Comparison of ENCODE assay signal across 16 cellular contexts in the genomic region with DNA sequence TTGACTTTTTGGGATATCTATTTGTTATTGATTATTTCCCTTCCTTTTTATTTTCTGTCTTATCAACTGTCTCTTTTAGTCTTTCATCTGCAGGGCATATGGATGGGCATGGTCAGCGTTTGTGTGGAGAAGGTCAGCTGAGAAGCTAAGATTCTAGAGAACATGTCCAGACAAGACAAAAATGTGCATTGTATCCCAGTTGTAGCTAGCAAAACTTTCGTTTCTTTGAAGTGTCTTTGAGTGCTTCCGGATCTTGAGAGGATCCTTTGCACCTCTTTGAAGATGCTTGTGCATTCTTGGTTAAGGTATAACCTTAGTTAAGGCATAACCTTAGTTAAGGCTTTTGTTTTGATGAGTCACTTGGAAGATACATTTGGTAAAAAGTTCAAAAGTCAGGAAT.
DNase-seq lines count a peak whose midpoint lies in the region; ATAC-seq and TF ChIP-seq lines count a peak whose summit lies in the region.
"Had no signal": no experiment of that assay in that cellular context is flagged by ENCODE, and none has a peak within 500 bp of the region (broad histone marks: within the 10 kb centered on the region; RNA-seq: fewer than 3 reads in every experiment).

No MANE protein-coding gene starts in this region.

- intact Hi-C loops in MCF 10A (cut with micrococcal nuclease) (no loop called here), breast epithelium (cut with DNase I; ENCODE audit: low total_unique reads) (no loop called here)

- H3K4me3 Mint-ChIP-seq in MCF 10A (ENCODE audit: unreplicated experiment): no peak overlapping the region
- no peak overlapping the region for H3K4me3 Mint-ChIP-seq in WTC11
- no peak overlapping the region for H3K4me3 Mint-ChIP-seq in activated naive CD8-positive, alpha-beta T cell treated with anti-CD3 and anti-CD28 coated beads, Interleukin-2, amount 50 U/mL, for 24 hours
- H3K4me3 Mint-ChIP-seq: CD4-positive, alpha-beta T cell had no signal

- no peaks in the 10 kb centered on the region for H3K36me3 Mint-ChIP-seq in MCF 10A (ENCODE audit: insufficient read depth, unreplicated experiment)
- peaks cover 26% of the 10 kb centered on the region for H3K36me3 Mint-ChIP-seq in WTC11
- no peaks in the 10 kb centered on the region for H3K36me3 Mint-ChIP-seq in activated naive CD8-positive, alpha-beta T cell treated with anti-CD3 and anti-CD28 coated beads, Interleukin-2, amount 50 U/mL, for 24 hours (ENCODE audit: low read depth)

- H3K9me3 ChIP-seq in breast epithelium (peaks cover 0 to 9% of the 10 kb centered on the region in 2 donors), RWPE2 (ENCODE audit: severe bottlenecking) (no peaks in the 10 kb centered on the region)
- H3K9me3 ChIP-seq: A549 had no signal

- no peaks in the 10 kb centered on the region for H3K27me3 ChIP-seq in breast epithelium
- H3K27me3 ChIP-seq in RWPE2 (ENCODE audit: insufficient read depth, poor library complexity, severe bottlenecking): no peaks in the 10 kb centered on the region
- no peaks in the 10 kb centered on the region for H3K27me3 ChIP-seq in foreskin keratinocyte

- H3K27ac Mint-ChIP-seq in MCF 10A (ENCODE audit: low read depth, unreplicated experiment): peak overlapping the region; percentile 35
- H3K27ac Mint-ChIP-seq in WTC11: no peak overlapping the region
- H3K27ac Mint-ChIP-seq in activated naive CD8-positive, alpha-beta T cell treated with anti-CD3 and anti-CD28 coated beads, Interleukin-2, amount 50 U/mL, for 24 hours: no peak overlapping the region
- H3K27ac Mint-ChIP-seq: CD4-positive, alpha-beta T cell had no signal

- BruUV-seq in MCF 10A (replicated peaks; lab: Mats Ljungman, UMichigan): no TSS peak

- H3K27me3 Mint-ChIP-seq in MCF 10A (ENCODE audit: insufficient read depth, unreplicated experiment) (no peaks in the 10 kb centered on the region), WTC11 (ENCODE audit: low read depth) (no peaks in the 10 kb centered on the region; the same call in 1 of the 2 replicates)
- no peaks in the 10 kb centered on the region for H3K27me3 Mint-ChIP-seq in activated naive CD8-positive, alpha-beta T cell treated with anti-CD3 and anti-CD28 coated beads, Interleukin-2, amount 50 U/mL, for 24 hours
- H3K27me3 Mint-ChIP-seq: CD4-positive, alpha-beta T cell had no signal

- TF ChIP-seq CTCF in MCF 10A (IDR thresholded peaks at IDR 0.05; ENCODE audit: unreplicated experiment) (no peak), breast epithelium (IDR thresholded peaks at IDR 0.05) (no peak), RWPE2 (IDR thresholded peaks at IDR 0.05; ENCODE audit: poor library complexity, severe bottlenecking) (no peak), foreskin keratinocyte (conservative IDR thresholded peaks at IDR 0.05) (no peak), WTC11 (IDR thresholded peaks at IDR 0.05) (no peak)

- H3K4me1 Mint-ChIP-seq in MCF 10A (ENCODE audit: insufficient read depth, unreplicated experiment): peaks cover 22% of the 10 kb centered on the region
- peaks cover 10% of the 10 kb centered on the region for H3K4me1 Mint-ChIP-seq in WTC11
- H3K4me1 Mint-ChIP-seq in activated naive CD8-positive, alpha-beta T cell treated with anti-CD3 and anti-CD28 coated beads, Interleukin-2, amount 50 U/mL, for 24 hours: no peaks in the 10 kb centered on the region

- no peak overlapping the region for H3K4me3 ChIP-seq in breast epithelium
- H3K4me3 ChIP-seq in RWPE2 (ENCODE audit: severe bottlenecking): no peak overlapping the region
- H3K4me3 ChIP-seq: A549, GM23248 had no signal

- DNase-seq in MCF 10A (ENCODE audit: unreplicated experiment) (peak; percentile 10), breast epithelium (ENCODE audit: low spot score in 2 of 2) (no peak), RWPE2 (ENCODE audit: low spot score) (no peak), foreskin keratinocyte (peak; percentile 12 to 43), WTC11 (ENCODE audit: low spot score) (no peak)
- no peak for DNase-seq in activated naive CD8-positive, alpha-beta T cell treated with anti-CD3 and anti-CD28 coated beads, Interleukin-2, amount 50 U/mL, for 24 hours
- DNase-seq: AML-193; Caco-2; CD4-positive, alpha-beta T cell; GM23248; HCEC 1CT had no signal

- H3K27ac ChIP-seq in breast epithelium (no peak overlapping the region), RWPE2 (ENCODE audit: poor library complexity, severe bottlenecking) (peak overlapping the region; percentile 11), foreskin keratinocyte (no peak overlapping the region)
- H3K27ac ChIP-seq: 22Rv1, A549, C4-2B, GM23248 had no signal

- no peaks in the 10 kb centered on the region for H3K9me3 Mint-ChIP-seq in MCF 10A (ENCODE audit: unreplicated experiment)
- peaks cover 56% of the 10 kb centered on the region for H3K9me3 Mint-ChIP-seq in WTC11
- H3K9me3 Mint-ChIP-seq in activated naive CD8-positive, alpha-beta T cell treated with anti-CD3 and anti-CD28 coated beads, Interleukin-2, amount 50 U/mL, for 24 hours: peaks cover 17% of the 10 kb centered on the region

- no peaks in the 10 kb centered on the region for H3K36me3 ChIP-seq in breast epithelium
- H3K36me3 ChIP-seq in RWPE2 (ENCODE audit: low read depth): no peaks in the 10 kb centered on the region

- CTCF ChIA-PET in MCF 10A (lab: Yijun Ruan, JAX) (no interaction called here), WTC11 (lab: Charles Lee) (no interaction called here)

- no peak for TF ChIP-seq POLR2A in breast epithelium (IDR thresholded peaks at IDR 0.05)

- POLR2A ChIA-PET in MCF 10A (lab: Yijun Ruan, JAX) (interaction anchor here (0.5 to 1.3 kb wide), 4 partner anchors 20 to 1570 kb away, joined by 3 read pairs; no protein-coding TSS in a partner anchor), WTC11 (lab: Charles Lee) (no interaction called here)

- H3K4me1 ChIP-seq in breast epithelium (no peaks in the 10 kb centered on the region), RWPE2 (ENCODE audit: insufficient read depth, poor library complexity, severe bottlenecking) (peaks cover 39% of the 10 kb centered on the region), foreskin keratinocyte (peaks cover 9% of the 10 kb centered on the region)
- H3K4me1 ChIP-seq: A549, Caco-2 had no signal

- ATAC-seq in RWPE2 (ENCODE audit: low read depth): no peak
- no peak for ATAC-seq in foreskin keratinocyte
- ATAC-seq in HG03108 (IDR thresholded peaks at IDR 0.05; ENCODE audit: unreplicated experiment): no peak
- ATAC-seq in WTC11: no peak
- ATAC-seq in activated naive CD8-positive, alpha-beta T cell treated with anti-CD3 and anti-CD28 coated beads, Interleukin-2, amount 50 U/mL, for 24 hours: no peak
- ATAC-seq: A549, HepG2 had no signal

TF ChIP-seq in WTC11, 78 proteins besides CTCF, POLR2A, EP300 and RAD21:
- TF ChIP-seq CBFB (CRISPR knock-in tag; IDR thresholded peaks at IDR 0.05; ENCODE audit: low read depth): no peak
- no peak for TF ChIP-seq FOXJ3 (CRISPR knock-in tag; IDR thresholded peaks at IDR 0.05; ENCODE audit: borderline replicate concordance)
- TF ChIP-seq ZBTB21 (CRISPR knock-in tag; IDR thresholded peaks at IDR 0.05; ENCODE audit: borderline replicate concordance): no peak
- TF ChIP-seq, protein P1, sequence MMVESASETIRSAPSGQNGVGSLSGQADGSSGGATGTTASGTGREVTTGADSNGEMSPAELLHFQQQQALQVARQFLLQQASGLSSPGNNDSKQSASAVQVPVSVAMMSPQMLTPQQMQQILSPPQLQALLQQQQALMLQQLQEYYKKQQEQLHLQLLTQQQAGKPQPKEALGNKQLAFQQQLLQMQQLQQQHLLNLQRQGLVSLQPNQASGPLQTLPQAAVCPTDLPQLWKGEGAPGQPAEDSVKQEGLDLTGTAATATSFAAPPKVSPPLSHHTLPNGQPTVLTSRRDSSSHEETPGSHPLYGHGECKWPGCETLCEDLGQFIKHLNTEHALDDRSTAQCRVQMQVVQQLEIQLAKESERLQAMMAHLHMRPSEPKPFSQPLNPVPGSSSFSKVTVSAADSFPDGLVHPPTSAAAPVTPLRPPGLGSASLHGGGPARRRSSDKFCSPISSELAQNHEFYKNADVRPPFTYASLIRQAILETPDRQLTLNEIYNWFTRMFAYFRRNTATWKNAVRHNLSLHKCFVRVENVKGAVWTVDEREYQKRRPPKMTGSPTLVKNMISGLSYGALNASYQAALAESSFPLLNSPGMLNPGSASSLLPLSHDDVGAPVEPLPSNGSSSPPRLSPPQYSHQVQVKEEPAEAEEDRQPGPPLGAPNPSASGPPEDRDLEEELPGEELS (CRISPR knock-in tag; IDR thresholded peaks at IDR 0.05): no peak
- TF ChIP-seq HMGA2 (CRISPR knock-in tag; IDR thresholded peaks at IDR 0.05): no peak
- TF ChIP-seq, protein P2, sequence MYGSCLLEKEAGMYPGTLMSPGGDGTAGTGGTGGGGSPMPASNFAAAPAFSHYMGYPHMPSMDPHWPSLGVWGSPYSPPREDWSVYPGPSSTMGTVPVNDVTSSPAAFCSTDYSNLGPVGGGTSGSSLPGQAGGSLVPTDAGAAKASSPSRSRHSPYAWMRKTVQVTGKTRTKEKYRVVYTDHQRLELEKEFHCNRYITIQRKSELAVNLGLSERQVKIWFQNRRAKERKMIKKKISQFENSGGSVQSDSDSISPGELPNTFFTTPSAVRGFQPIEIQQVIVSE (CRISPR knock-in tag; IDR thresholded peaks at IDR 0.05; ENCODE audit: borderline replicate concordance): no peak
- TF ChIP-seq ZNF396 (CRISPR knock-in tag; IDR thresholded peaks at IDR 0.05; ENCODE audit: borderline replicate concordance): no peak
- TF ChIP-seq TCF7 (CRISPR knock-in tag; IDR thresholded peaks at IDR 0.05; ENCODE audit: low read depth): no peak
- TF ChIP-seq CREB1 (CRISPR knock-in tag; IDR thresholded peaks at IDR 0.05): no peak
- TF ChIP-seq, protein P3, sequence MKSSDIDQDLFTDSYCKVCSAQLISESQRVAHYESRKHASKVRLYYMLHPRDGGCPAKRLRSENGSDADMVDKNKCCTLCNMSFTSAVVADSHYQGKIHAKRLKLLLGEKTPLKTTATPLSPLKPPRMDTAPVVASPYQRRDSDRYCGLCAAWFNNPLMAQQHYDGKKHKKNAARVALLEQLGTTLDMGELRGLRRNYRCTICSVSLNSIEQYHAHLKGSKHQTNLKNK (CRISPR knock-in tag; IDR thresholded peaks at IDR 0.05): no peak
- TF ChIP-seq, protein P4, sequence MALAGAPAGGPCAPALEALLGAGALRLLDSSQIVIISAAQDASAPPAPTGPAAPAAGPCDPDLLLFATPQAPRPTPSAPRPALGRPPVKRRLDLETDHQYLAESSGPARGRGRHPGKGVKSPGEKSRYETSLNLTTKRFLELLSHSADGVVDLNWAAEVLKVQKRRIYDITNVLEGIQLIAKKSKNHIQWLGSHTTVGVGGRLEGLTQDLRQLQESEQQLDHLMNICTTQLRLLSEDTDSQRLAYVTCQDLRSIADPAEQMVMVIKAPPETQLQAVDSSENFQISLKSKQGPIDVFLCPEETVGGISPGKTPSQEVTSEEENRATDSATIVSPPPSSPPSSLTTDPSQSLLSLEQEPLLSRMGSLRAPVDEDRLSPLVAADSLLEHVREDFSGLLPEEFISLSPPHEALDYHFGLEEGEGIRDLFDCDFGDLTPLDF (CRISPR knock-in tag; IDR thresholded peaks at IDR 0.05): no peak

Comparison
In these comparisons a context has a peak if more than half of its experiments do, and no peak if none do; other contexts are left out.
1. DNase-seq: peak in MCF 10A (single experiment) and foreskin keratinocyte (2 of 2); none in breast epithelium (0 of 2), RWPE2 (single experiment), WTC11 (single experiment) and activated naive CD8-positive, alpha-beta T cell treated with anti-CD3 and anti-CD28 coated beads, Interleukin-2, amount 50 U/mL, for 24 hours (single experiment).